ENCODE assay signal across 12 cellular contexts in genomic region chr17:39801055-39801454, GRCh38.
DNase-seq lines count a peak whose midpoint lies in the region; ATAC-seq, FAIRE-seq and TF ChIP-seq lines count a peak whose summit lies in the region.
"Had no signal": no experiment of that assay in that cellular context is flagged by ENCODE, and none has a peak within 500 bp of the region (broad histone marks: within the 10 kb centered on the region; RNA-seq: fewer than 3 reads in every experiment).

No MANE protein-coding gene starts in this region.

- H3K9ac ChIP-seq in OCI-LY1 (ENCODE audit: low read length), result peak overlapping the region; percentile 61

- H3K4me3 ChIP-seq in CD8-positive, alpha-beta memory T cell (ENCODE audit: low read length), result no peak overlapping the region
- H3K4me3 ChIP-seq in OCI-LY1 (ENCODE audit: low read depth, low read length, poor library complexity, severe bottlenecking), result peak overlapping the region; percentile 37
- H3K4me3 ChIP-seq: coronary artery, SJSA1, upper lobe of left lung had no signal

- H3K27me3 Mint-ChIP-seq in CD8-positive, alpha-beta memory T cell, result no peaks in the 10 kb centered on the region

- no peak overlapping the region for H3K27ac ChIP-seq in CD8-positive, alpha-beta memory T cell (ENCODE audit: low read depth, low read length)
- peak overlapping the region; percentile 99 for H3K27ac ChIP-seq in OCI-LY1 (ENCODE audit: low read depth, low read length, poor library complexity, severe bottlenecking)
- H3K27ac ChIP-seq: coronary artery, SJSA1, upper lobe of left lung had no signal

- H3K36me3 ChIP-seq in CD8-positive, alpha-beta memory T cell (ENCODE audit: insufficient read depth, low read length), result no peaks in the 10 kb centered on the region
- peaks cover 49% of the 10 kb centered on the region for H3K36me3 ChIP-seq in OCI-LY1 (ENCODE audit: insufficient read depth, low read length)
- H3K36me3 ChIP-seq: SJSA1, upper lobe of left lung had no signal

- H3K79me2 ChIP-seq in OCI-LY1 (ENCODE audit: insufficient read depth, low read length), result peaks cover 13% of the 10 kb centered on the region

- no peaks in the 10 kb centered on the region for H4K20me1 ChIP-seq in OCI-LY1 (ENCODE audit: insufficient read depth, low read length)

- H3K9me2 ChIP-seq in OCI-LY1 (ENCODE audit: low read depth, low read length), result no peaks in the 10 kb centered on the region

- peaks cover 43% of the 10 kb centered on the region for H3K4me1 ChIP-seq in CD8-positive, alpha-beta memory T cell (ENCODE audit: insufficient read depth, low read length)
- H3K4me1 ChIP-seq in OCI-LY1 (ENCODE audit: insufficient read depth, low read length, severe bottlenecking), result peaks cover 67% of the 10 kb centered on the region
- H3K4me1 ChIP-seq: SJSA1, upper lobe of left lung had no signal

- peaks cover 0 to 38% (median 12%) of the 10 kb centered on the region in 3 donors for H3K36me3 Mint-ChIP-seq in CD8-positive, alpha-beta memory T cell

- H3K27ac Mint-ChIP-seq in CD8-positive, alpha-beta memory T cell, result peak overlapping the region; percentile 59 to 90 (median 86)

- peak overlapping the region in 6 of 7 donors; percentile 30 to 65 (median 50) for H3K4me3 Mint-ChIP-seq in CD8-positive, alpha-beta memory T cell

- DNase-seq in CD8-positive, alpha-beta memory T cell, result no peak
- DNase-seq in GM18507 (ENCODE audit: extremely low spot score, insufficient read length, low read depth) (no peak), foreskin melanocyte (peak; percentile 25), SW 1271 (lab: John Stamatoyannopoulos, UW) (no peak)
- DNase-seq in stimulated activated CD4-positive, alpha-beta T cell treated with anti-CD3 and anti-CD28 coated beads, Interleukin-4, amount 100 ng/mL, for 24 hours, result no peak
- DNase-seq: NCI-H748 treated with DMSO at 0.1 percent for 48 hours, upper lobe of left lung had no signal

- peaks cover 56 to 79% (median 71%) of the 10 kb centered on the region in 3 donors for H3K4me1 Mint-ChIP-seq in CD8-positive, alpha-beta memory T cell

- no peak for TF ChIP-seq CTCF in OCI-LY1 (IDR thresholded peaks at IDR 0.05; ENCODE audit: low read length)

- H3K27me3 ChIP-seq in CD8-positive, alpha-beta memory T cell (ENCODE audit: insufficient read depth, low read length, poor library complexity, severe bottlenecking), result no peaks in the 10 kb centered on the region
- H3K27me3 ChIP-seq in OCI-LY1 (ENCODE audit: insufficient read depth, low read length), result no peaks in the 10 kb centered on the region
- H3K27me3 ChIP-seq: upper lobe of left lung had no signal

- H3K9me3 Mint-ChIP-seq in CD8-positive, alpha-beta memory T cell, result no peaks in the 10 kb centered on the region

- FAIRE-seq in GM18507 (lab: Jason Lieb, UNC), result peak; percentile 12

- H3K9me3 ChIP-seq in CD8-positive, alpha-beta memory T cell (ENCODE audit: low read length), result no peaks in the 10 kb centered on the region
- no peaks in the 10 kb centered on the region for H3K9me3 ChIP-seq in OCI-LY1 (ENCODE audit: low read length)
- H3K9me3 ChIP-seq: SJSA1, upper lobe of left lung had no signal

- peak overlapping the region; percentile 65 for H3K4me2 ChIP-seq in OCI-LY1 (ENCODE audit: low read length)

- no peak overlapping the region for H2AFZ ChIP-seq in OCI-LY1 (ENCODE audit: low read length)

- H3F3A ChIP-seq in OCI-LY1 (ENCODE audit: insufficient read depth, low read length), result peaks cover 20% of the 10 kb centered on the region

- CTCF ChIA-PET in CD8-positive, alpha-beta memory T cell (lab: Charles Lee), result interaction anchor here (1.1 kb wide), 1 partner anchor 62 kb away, joined by 5 read pairs; no protein-coding TSS in a partner anchor

- no peak for ATAC-seq in HG03108 (IDR thresholded peaks at IDR 0.05; ENCODE audit: unreplicated experiment)
- ATAC-seq in SK-N-SH treated with all-trans-retinoic acid at 6 μM for 48 hours, result no peak

- POLR2A ChIA-PET in CD8-positive, alpha-beta memory T cell (lab: Charles Lee), result interaction anchor here (2.2 kb wide), 1 partner anchor 45 kb away, joined by 9 read pairs; no protein-coding TSS in a partner anchor

TF ChIP-seq in SK-N-SH treated with all-trans-retinoic acid at 6 μM for 48 hours, 23 proteins besides CTCF, POLR2A, EP300 and RAD21:
- TF ChIP-seq ZC3H10 (CRISPR knock-in tag; IDR thresholded peaks at IDR 0.05) (no peak), CSDC2 (CRISPR knock-in tag; IDR thresholded peaks at IDR 0.05) (no peak), TSHZ2 (CRISPR knock-in tag; IDR thresholded peaks at IDR 0.05) (no peak), CSRNP3 (CRISPR knock-in tag; IDR thresholded peaks at IDR 0.05) (no peak), ZFP30 (CRISPR knock-in tag; IDR thresholded peaks at IDR 0.05) (no peak), BACH2 (CRISPR knock-in tag; IDR thresholded peaks at IDR 0.05; ENCODE audit: borderline replicate concordance) (no peak), ZNF8 (CRISPR knock-in tag; IDR thresholded peaks at IDR 0.05) (no peak), TCF4 (CRISPR knock-in tag; IDR thresholded peaks at IDR 0.05; ENCODE audit: borderline replicate concordance) (no peak), ARNTL (CRISPR knock-in tag; IDR thresholded peaks at IDR 0.05; ENCODE audit: borderline replicate concordance, low read depth) (no peak)
- TF ChIP-seq, protein P1, sequence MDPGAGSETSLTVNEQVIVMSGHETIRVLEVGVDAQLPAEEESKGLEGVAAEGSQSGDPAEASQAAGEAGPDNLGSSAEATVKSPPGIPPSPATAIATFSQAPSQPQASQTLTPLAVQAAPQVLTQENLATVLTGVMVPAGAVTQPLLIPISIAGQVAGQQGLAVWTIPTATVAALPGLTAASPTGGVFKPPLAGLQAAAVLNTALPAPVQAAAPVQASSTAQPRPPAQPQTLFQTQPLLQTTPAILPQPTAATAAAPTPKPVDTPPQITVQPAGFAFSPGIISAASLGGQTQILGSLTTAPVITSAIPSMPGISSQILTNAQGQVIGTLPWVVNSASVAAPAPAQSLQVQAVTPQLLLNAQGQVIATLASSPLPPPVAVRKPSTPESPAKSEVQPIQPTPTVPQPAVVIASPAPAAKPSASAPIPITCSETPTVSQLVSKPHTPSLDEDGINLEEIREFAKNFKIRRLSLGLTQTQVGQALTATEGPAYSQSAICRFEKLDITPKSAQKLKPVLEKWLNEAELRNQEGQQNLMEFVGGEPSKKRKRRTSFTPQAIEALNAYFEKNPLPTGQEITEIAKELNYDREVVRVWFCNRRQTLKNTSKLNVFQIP (CRISPR knock-in tag; IDR thresholded peaks at IDR 0.05; ENCODE audit: borderline replicate concordance, low read depth), result no peak
- TF ChIP-seq, protein P2, sequence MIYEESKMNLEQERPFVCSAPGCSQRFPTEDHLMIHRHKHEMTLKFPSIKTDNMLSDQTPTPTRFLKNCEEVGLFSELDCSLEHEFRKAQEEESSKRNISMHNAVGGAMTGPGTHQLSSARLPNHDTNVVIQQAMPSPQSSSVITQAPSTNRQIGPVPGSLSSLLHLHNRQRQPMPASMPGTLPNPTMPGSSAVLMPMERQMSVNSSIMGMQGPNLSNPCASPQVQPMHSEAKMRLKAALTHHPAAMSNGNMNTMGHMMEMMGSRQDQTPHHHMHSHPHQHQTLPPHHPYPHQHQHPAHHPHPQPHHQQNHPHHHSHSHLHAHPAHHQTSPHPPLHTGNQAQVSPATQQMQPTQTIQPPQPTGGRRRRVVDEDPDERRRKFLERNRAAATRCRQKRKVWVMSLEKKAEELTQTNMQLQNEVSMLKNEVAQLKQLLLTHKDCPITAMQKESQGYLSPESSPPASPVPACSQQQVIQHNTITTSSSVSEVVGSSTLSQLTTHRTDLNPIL (CRISPR knock-in tag; IDR thresholded peaks at IDR 0.05; ENCODE audit: low read depth), result no peak
